Comparison of ENCODE assay signal across 27 cellular contexts in genomic region chr7:158948376-158948775, GRCh38.
DNase-seq lines count a peak whose midpoint lies in the region; ATAC-seq, FAIRE-seq and TF ChIP-seq lines count a peak whose summit lies in the region.
"Had no signal": no experiment of that assay in that cellular context is flagged by ENCODE, and none has a peak within 500 bp of the region (broad histone marks: within the 10 kb centered on the region; RNA-seq: fewer than 3 reads in every experiment).

No MANE protein-coding gene starts in this region.

- H3K27ac ChIP-seq in K562 (ENCODE audit: extremely low read depth, low read depth, low read length) (no peak overlapping the region), osteoblast (ENCODE audit: low read depth, low read length) (no peak overlapping the region)
- H3K27ac ChIP-seq: BLaER1 had no signal

- H3K4me1 ChIP-seq in K562 (replicated peaks in 1 of 2; ENCODE audit: control insufficient read depth in 2 of 2, insufficient read depth in 2 of 2, low read length in 2 of 2) (peaks cover 0 to 3% of the 10 kb centered on the region in 2 experiments; a peak in 1 of 5 replicates), osteoblast (ENCODE audit: insufficient read depth, low read length) (no peaks in the 10 kb centered on the region)
- H3K4me1 ChIP-seq: BE2C, BLaER1 had no signal

- peaks cover 91% of the 10 kb centered on the region for H3K36me3 Mint-ChIP-seq in nephron progenitor cell (ENCODE audit: low read depth)

- no peak for TF ChIP-seq POLR2A in K562 (conservative IDR thresholded peaks at IDR 0.05)

- H2AFZ ChIP-seq in K562 (ENCODE audit: low read depth, low read length), result no peak overlapping the region
- H2AFZ ChIP-seq in osteoblast (ENCODE audit: low read length), result no peak overlapping the region

- H3K4me1 Mint-ChIP-seq in nephron progenitor cell, result peaks cover 11% of the 10 kb centered on the region
- H3K4me1 Mint-ChIP-seq: CD14-positive monocyte; CD4-positive, alpha-beta memory T cell; CD4-positive, CD25-positive, alpha-beta regulatory T cell; CD8-positive, alpha-beta memory T cell had no signal

- intact Hi-C loops in K562 (cut with micrococcal nuclease), result no loop called here

- CTCF ChIA-PET in K562 (lab: Yijun Ruan, JAX; ENCODE audit: low intra/inter-chr PET ratio), result no interaction called here

- no peak for FAIRE-seq in K562 (lab: Jason Lieb, UNC)
- FAIRE-seq: A204.1, GM12878, GM12892, GM18507 had no signal

- peak overlapping the region; percentile 13 for H3K27ac Mint-ChIP-seq in nephron progenitor cell
- H3K27ac Mint-ChIP-seq: CD14-positive monocyte; CD8-positive, alpha-beta memory T cell had no signal

- no peak for ATAC-seq in K562
- no peak for ATAC-seq in HG02870 (IDR thresholded peaks at IDR 0.05; ENCODE audit: unreplicated experiment)
- ATAC-seq: GM12878 had no signal

- POLR2A ChIA-PET in K562 (lab: Yijun Ruan, JAX), result no interaction called here

- H3K36me3 ChIP-seq in K562 (ENCODE audit: control insufficient read depth, insufficient read depth, low read length), result peaks cover 60% of the 10 kb centered on the region
- peaks cover 13% of the 10 kb centered on the region for H3K36me3 ChIP-seq in osteoblast (ENCODE audit: insufficient read depth, low read length)

- H3K4me3 ChIP-seq in K562 (no peak overlapping the region), osteoblast (ENCODE audit: insufficient read depth, low read length) (no peak overlapping the region)
- H3K4me3 ChIP-seq: BLaER1, GM12878 had no signal

- no peak for TF ChIP-seq RAD21 in K562 (CRISPR knock-in tag; conservative IDR thresholded peaks at IDR 0.05 in 1 of 2, IDR thresholded peaks at IDR 0.05 in 1 of 2)

- H3K4me3 Mint-ChIP-seq in nephron progenitor cell, result no peak overlapping the region
- H3K4me3 Mint-ChIP-seq: CD14-positive monocyte; CD4-positive, alpha-beta memory T cell; CD4-positive, CD25-positive, alpha-beta regulatory T cell; CD8-positive, alpha-beta memory T cell had no signal

- H3K9me3 ChIP-seq in K562 (replicated peaks; ENCODE audit: control insufficient read depth, insufficient read depth, low read depth, low read length) (no peaks in the 10 kb centered on the region; the same call in 1 of the 2 replicates), osteoblast (ENCODE audit: low read depth, low read length) (peaks cover 1% of the 10 kb centered on the region)
- H3K9me3 ChIP-seq: BE2C had no signal

- H3K4me2 ChIP-seq in K562 (ENCODE audit: insufficient read depth, low read length) (no peak overlapping the region), osteoblast (ENCODE audit: insufficient read depth, low read length) (no peak overlapping the region)
- H3K4me2 ChIP-seq: BLaER1 had no signal

- no peak for TF ChIP-seq EP300 in K562 (IDR thresholded peaks at IDR 0.05; ENCODE audit: low read length)

- WGBS in K562 (ENCODE audit: insufficient coverage, low coverage, missing lambda C conversion rate), result 94% methylated on average over 15 of the region's 15 CpGs

- BruUV-seq in K562 (replicated peaks; lab: Mats Ljungman, UMichigan), result no TSS peak

- H3K27me3 ChIP-seq in K562 (ENCODE audit: control insufficient read depth in 2 of 2, insufficient read depth in 2 of 2, low read length in 2 of 2) (no peaks in the 10 kb centered on the region; a peak in 1 of 5 replicates), osteoblast (ENCODE audit: insufficient read depth, low read length) (no peaks in the 10 kb centered on the region)
- H3K27me3 ChIP-seq: BE2C, BLaER1 had no signal

- no peak for TF ChIP-seq CTCF in K562 (IDR thresholded peaks at IDR 0.05 in 2 of 3, conservative IDR thresholded peaks at IDR 0.05 in 1 of 3; ENCODE audit: insufficient read depth in 2 of 3, low read depth in 1 of 3, low read length in 3 of 3)
- no peak for TF ChIP-seq CTCF in nephron progenitor cell (IDR thresholded peaks at IDR 0.05)
- no peak for TF ChIP-seq CTCF in osteoblast (IDR thresholded peaks at IDR 0.05; ENCODE audit: extremely low read depth, low read depth, low read length)

- H3K27me3 Mint-ChIP-seq in nephron progenitor cell (ENCODE audit: low read depth, poor library complexity), result peaks cover 4% of the 10 kb centered on the region
- H3K27me3 Mint-ChIP-seq: CD4-positive, alpha-beta memory T cell; CD4-positive, CD25-positive, alpha-beta regulatory T cell; CD8-positive, alpha-beta memory T cell had no signal

- H3K79me2 ChIP-seq in K562 (ENCODE audit: control insufficient read depth, insufficient read depth, low read length) (no peaks in the 10 kb centered on the region), osteoblast (ENCODE audit: insufficient read depth, low read length) (no peaks in the 10 kb centered on the region)

- peaks cover 34% of the 10 kb centered on the region for H3K9me3 Mint-ChIP-seq in nephron progenitor cell

- H4K20me1 ChIP-seq in K562 (replicated peaks; ENCODE audit: control insufficient read depth, insufficient read depth, low read length), result no peaks in the 10 kb centered on the region
- H4K20me1 ChIP-seq in osteoblast (ENCODE audit: insufficient read depth, low read length), result no peaks in the 10 kb centered on the region
- H4K20me1 ChIP-seq: BLaER1 had no signal

- in situ Hi-C loops in K562 (cut with MboI), result no loop called here

- H3K9me1 ChIP-seq in K562 (ENCODE audit: control insufficient read depth, insufficient read depth, low read length), result peaks cover under 1% of the 10 kb centered on the region

- H3K9ac ChIP-seq in K562 (ENCODE audit: insufficient read depth in 1 of 2, low read depth in 2 of 2, low read length in 2 of 2), result no peak overlapping the region
- H3K9ac ChIP-seq: BLaER1 had no signal

- no peak for DNase-seq in K562 (ENCODE audit: extremely low read depth in 1 of 4, low spot score in 3 of 4)
- peak; percentile 35 for DNase-seq in islet precursor cell
- peak; percentile 15 for DNase-seq in nephron progenitor cell
- DNase-seq in amygdala (lab: John Stamatoyannopoulos, UW), result no peak
- no peak for DNase-seq in osteoblast (ENCODE audit: insufficient read length, low spot score, missing footprints)
- DNase-seq: 8988T; ACHN; BE2C; C1 segment of cervical spinal cord; CD4-positive, alpha-beta memory T cell; CD4-positive, CD25-positive, alpha-beta regulatory T cell; CD8-positive, alpha-beta memory T cell; COR-L47; DMS 273 treated with DMSO at 0.1 percent for 48 hours; DMS153; DMS53; DMS79; DND-41; EL; GDM1 had no signal

TF ChIP-seq in K562, 482 proteins besides CTCF, POLR2A, EP300 and RAD21 (continues in another document):
- TF ChIP-seq ETS2 (tag; IDR thresholded peaks at IDR 0.05; ENCODE audit: borderline replicate concordance, poor library complexity, severe bottlenecking) (no peak), PTBP1 (IDR thresholded peaks at IDR 0.05; ENCODE audit: low read depth, low read length) (no peak), ZBTB11 (CRISPR knock-in tag; IDR thresholded peaks at IDR 0.05) (peak in 1 of 3 experiments; percentile 47; a peak in 1 of 6 replicates), TEAD2 (tag; IDR thresholded peaks at IDR 0.05) (no peak), ZNF197 (CRISPR knock-in tag; IDR thresholded peaks at IDR 0.05; ENCODE audit: low read depth) (no peak), ATF3 (IDR thresholded peaks at IDR 0.05) (no peak), ATF3 (CRISPR knock-in tag; conservative IDR thresholded peaks at IDR 0.05) (no peak), ZNF408 (CRISPR knock-in tag; IDR thresholded peaks at IDR 0.05; ENCODE audit: low read depth) (peak; percentile 32; the same call in 1 of the 2 replicates), SETDB1 (IDR thresholded peaks at IDR 0.05; ENCODE audit: low read length) (no peak), NFXL1 (CRISPR knock-in tag; IDR thresholded peaks at IDR 0.05) (no peak), E2F6 (IDR thresholded peaks at IDR 0.05; ENCODE audit: borderline replicate concordance in 1 of 2, extremely low read depth in 1 of 2, insufficient read depth in 1 of 2, insufficient read length in 1 of 2, low read depth in 1 of 2, low read length in 1 of 2, poor library complexity in 1 of 2, severe bottlenecking in 1 of 2) (no peak), LEF1 (IDR thresholded peaks at IDR 0.05) (no peak), TSC22D4 (tag; IDR thresholded peaks at IDR 0.05) (no peak)

Comparison
In these comparisons a context has a peak if more than half of its experiments do, and no peak if none do; other contexts are left out.
1. DNase-seq: peak in islet precursor cell (single experiment) and nephron progenitor cell (single experiment); none in K562 (0 of 4), amygdala (0 of 56) and osteoblast (single experiment).